1 cellular context compared by ENCODE assay signal in genomic region chr1:204453141-204453772, GRCh38.
TF ChIP-seq lines count a peak whose summit lies in the region.

No MANE protein-coding gene starts in this region.

TF ChIP-seq in GM23338, 12 proteins besides CTCF, POLR2A, EP300 and RAD21 (continued from another document):
- TF ChIP-seq ZNF462 (CRISPR knock-in tag; IDR thresholded peaks at IDR 0.05), result no peak
- TF ChIP-seq REST (IDR thresholded peaks at IDR 0.05; ENCODE audit: unreplicated experiment), result no peak
- TF ChIP-seq ZNF114 (CRISPR knock-in tag; IDR thresholded peaks at IDR 0.05), result no peak
- TF ChIP-seq JUNB (IDR thresholded peaks at IDR 0.05; ENCODE audit: unreplicated experiment), result no peak
- no peak for TF ChIP-seq STAT1 (IDR thresholded peaks at IDR 0.05; ENCODE audit: unreplicated experiment)
- TF ChIP-seq NANOG (IDR thresholded peaks at IDR 0.05; ENCODE audit: borderline replicate concordance), result no peak
- TF ChIP-seq EZH2phosphoT487 (IDR thresholded peaks at IDR 0.05; ENCODE audit: unreplicated experiment), result no peak
